ENCODE assay signal across 10 cellular contexts in genomic region chr1:94068831-94069648, GRCh38. TPM values are rescaled to one million over a fixed set of nuclear protein-coding genes. Genes with fewer than 3 reads are reported as not detected.
DNase-seq lines count a peak whose midpoint lies in the region; ATAC-seq, FAIRE-seq and TF ChIP-seq lines count a peak whose summit lies in the region.
"Had no signal": no experiment of that assay in that cellular context is flagged by ENCODE, and none has a peak within 500 bp of the region (broad histone marks: within the 10 kb centered on the region; RNA-seq: fewer than 3 reads in every experiment).

No MANE protein-coding gene starts in this region.

- ATAC-seq in GM21528 (IDR thresholded peaks at IDR 0.05; ENCODE audit: low FRiP score, unreplicated experiment) (no peak), GM21381 (IDR thresholded peaks at IDR 0.05; ENCODE audit: unreplicated experiment) (no peak), GM21576 (IDR thresholded peaks at IDR 0.05; ENCODE audit: unreplicated experiment) (no peak)
- ATAC-seq: activated CD4-positive, CD25-positive, alpha-beta regulatory T cell treated with anti-CD3 and anti-CD28 coated beads, Interleukin-2, amount 50 U/mL, for 24 hours; GM12878 had no signal

- no peaks in the 10 kb centered on the region for H3K9me3 Mint-ChIP-seq in T-helper 2 cell treated with Interferon-gamma antibody and Interleukin-4, amounts not matched to agents 5 μg/mL and 100 μg/mL, for 36 hours

- CTCF ChIA-PET in HEK293 (lab: Yijun Ruan, JAX) = interaction anchor here (0.6 to 2.6 kb wide), 7 partner anchors 14 to 266 kb away, joined by 3 to 28 read pairs (median 5); no protein-coding TSS in a partner anchor

- peaks cover 7% of the 10 kb centered on the region for H3K4me1 Mint-ChIP-seq in T-helper 2 cell treated with Interferon-gamma antibody and Interleukin-4, amounts not matched to agents 5 μg/mL and 100 μg/mL, for 36 hours (ENCODE audit: low read depth)

- peak overlapping the region; percentile 37 for H3K27ac ChIP-seq in HEK293 (ENCODE audit: extremely low read depth, low read depth, low read length)
- peak overlapping the region; percentile 74 for H3K27ac ChIP-seq in SJSA1
- peak overlapping the region; percentile 52 for H3K27ac ChIP-seq in skeletal muscle tissue (ENCODE audit: low read depth, low read length)

- H3K36me3 ChIP-seq in HEK293 (ENCODE audit: control insufficient read depth in 2 of 2, insufficient read depth in 1 of 2, low read length in 2 of 2) (no peaks in the 10 kb centered on the region), SJSA1 (no peaks in the 10 kb centered on the region), skeletal muscle tissue (ENCODE audit: control insufficient read depth in 3 of 3, insufficient read depth in 3 of 3, low read length in 3 of 3) (no peaks in the 10 kb centered on the region)

- H3K27me3 Mint-ChIP-seq in T-helper 2 cell treated with Interferon-gamma antibody and Interleukin-4, amounts not matched to agents 5 μg/mL and 100 μg/mL, for 36 hours (ENCODE audit: low read depth) = peaks cover 11% of the 10 kb centered on the region

- POLR2A ChIA-PET in HEK293 (lab: Yijun Ruan, JAX) = interaction anchor here (0.7 kb wide), 1 partner anchor 168 kb away, joined by 10 read pairs; the partner anchor contains the start of gene ARHGAP29

- H3K4me1 ChIP-seq in HEK293 (ENCODE audit: control insufficient read depth, insufficient read depth, low read length) (peaks cover 17% of the 10 kb centered on the region), SJSA1 (replicated peaks) (peaks cover 35% of the 10 kb centered on the region), skeletal muscle tissue (ENCODE audit: control insufficient read depth in 3 of 3, insufficient read depth in 3 of 3, low read length in 3 of 3) (peaks cover 30 to 34% (median 31%) of the 10 kb centered on the region in 3 donors)

- H3K9me3 ChIP-seq in HEK293 (ENCODE audit: control insufficient read depth, insufficient read depth, low read depth, low read length) (no peaks in the 10 kb centered on the region), SJSA1 (replicated peaks) (no peaks in the 10 kb centered on the region), skeletal muscle tissue (ENCODE audit: control insufficient read depth in 3 of 3, low read length in 3 of 3) (no peaks in the 10 kb centered on the region)

- H3K4me3 ChIP-seq in HEK293 (ENCODE audit: low read depth, low read length) = no peak overlapping the region
- no peak overlapping the region for H3K4me3 ChIP-seq in SJSA1
- no peak overlapping the region for H3K4me3 ChIP-seq in skeletal muscle tissue (ENCODE audit: low read length in 3 of 3)
- H3K4me3 ChIP-seq: GM12878 had no signal

- no peak overlapping the region for H3K4me3 Mint-ChIP-seq in T-helper 2 cell treated with Interferon-gamma antibody and Interleukin-4, amounts not matched to agents 5 μg/mL and 100 μg/mL, for 36 hours

- peak; percentile 79 for FAIRE-seq in islet of Langerhans (lab: Jason Lieb, UNC)
- FAIRE-seq: GM12878 had no signal

- H3K27ac Mint-ChIP-seq in T-helper 2 cell treated with Interferon-gamma antibody and Interleukin-4, amounts not matched to agents 5 μg/mL and 100 μg/mL, for 36 hours = no peak overlapping the region

- H3K36me3 Mint-ChIP-seq in T-helper 2 cell treated with Interferon-gamma antibody and Interleukin-4, amounts not matched to agents 5 μg/mL and 100 μg/mL, for 36 hours (ENCODE audit: low read depth) = no peaks in the 10 kb centered on the region

- H3K27me3 ChIP-seq in SJSA1 (replicated peaks) (no peaks in the 10 kb centered on the region), skeletal muscle tissue (ENCODE audit: control insufficient read depth in 3 of 3, insufficient read depth in 3 of 3, low read length in 3 of 3) (peaks cover 0 to 2% (median 0%) of the 10 kb centered on the region in 3 donors)

- DNase-seq in SJSA1 (ENCODE audit: low read depth in 1 of 2, low spot score in 2 of 2) = peak; percentile 67 to 76
- DNase-seq in T-helper 2 cell treated with Interferon-gamma antibody and Interleukin-4, amounts not matched to agents 5 μg/mL and 100 μg/mL, for 36 hours (ENCODE audit: low spot score) = no peak

- H3K9ac ChIP-seq in skeletal muscle tissue (ENCODE audit: low read depth in 1 of 3, low read length in 3 of 3) = no peak overlapping the region

- TF ChIP-seq CTCF in HEK293 (tag by site-specific recombination; IDR thresholded peaks at IDR 0.05) = no peak

TF ChIP-seq in HEK293, 187 proteins besides CTCF, POLR2A, EP300 and RAD21 (continues in another document):
- TF ChIP-seq ZNF423 (tag by site-specific recombination; IDR thresholded peaks at IDR 0.05) (no peak), HOXA7 (CRISPR knock-in tag; IDR thresholded peaks at IDR 0.05; ENCODE audit: borderline replicate concordance) (no peak), ZNF658 (tag by site-specific recombination; IDR thresholded peaks at IDR 0.05) (no peak), KLF9 (tag by site-specific recombination; IDR thresholded peaks at IDR 0.05; ENCODE audit: low read depth) (no peak), BCL11A (tag by site-specific recombination; IDR thresholded peaks at IDR 0.05; ENCODE audit: low read depth) (peak; percentile 38; the same call in 1 of the 2 replicates), ZNF639 (tag by site-specific recombination; IDR thresholded peaks at IDR 0.05) (no peak), ZSCAN23 (tag by site-specific recombination; IDR thresholded peaks at IDR 0.05) (no peak), ZNF341 (tag by site-specific recombination; IDR thresholded peaks at IDR 0.05; ENCODE audit: low read depth) (no peak), WT1 (tag by site-specific recombination; IDR thresholded peaks at IDR 0.05) (peak; percentile 66), ZNF37A (tag by site-specific recombination; IDR thresholded peaks at IDR 0.05) (no peak), ZNF791 (tag by site-specific recombination; IDR thresholded peaks at IDR 0.05) (no peak), ZNF416 (tag by site-specific recombination; IDR thresholded peaks at IDR 0.05) (no peak), ZNF366 (tag by site-specific recombination; conservative IDR thresholded peaks at IDR 0.05) (no peak; the same call in 1 of the 2 replicates), ZNF48 (tag by site-specific recombination; IDR thresholded peaks at IDR 0.05) (no peak), ZNF560 (tag by site-specific recombination; IDR thresholded peaks at IDR 0.05; ENCODE audit: borderline replicate concordance) (no peak), PATZ1 (tag by site-specific recombination; IDR thresholded peaks at IDR 0.05) (0 out of 2 replicates have a peak, but pooled peaks have one; percentile 15), ZNF175 (tag by site-specific recombination; IDR thresholded peaks at IDR 0.05) (no peak), ZBTB48 (tag by site-specific recombination; IDR thresholded peaks at IDR 0.05) (peak; percentile 58; the same call in 1 of the 2 replicates), OVOL3 (tag by site-specific recombination; IDR thresholded peaks at IDR 0.05) (no peak), ZNF221 (tag by site-specific recombination; IDR thresholded peaks at IDR 0.05; ENCODE audit: borderline replicate concordance) (no peak), ZNF2 (tag by site-specific recombination; IDR thresholded peaks at IDR 0.05) (no peak), AEBP2 (tag by site-specific recombination; IDR thresholded peaks at IDR 0.05; ENCODE audit: borderline replicate concordance) (no peak)

RNA-seq across cellular contexts. Expression of gene ABCA4, which starts 51.9 kb away (rescaled TPM):
- total RNA-seq in SJSA1 (2014; rRNA removed; shearing (Covaris generic)) = 0.11 TPM in 1 of 2 replicates, not detected in the other
- total RNA-seq in skeletal muscle tissue = 2.1 TPM
